Comparison of ENCODE assay signal across 8 cellular contexts in the genomic region with DNA sequence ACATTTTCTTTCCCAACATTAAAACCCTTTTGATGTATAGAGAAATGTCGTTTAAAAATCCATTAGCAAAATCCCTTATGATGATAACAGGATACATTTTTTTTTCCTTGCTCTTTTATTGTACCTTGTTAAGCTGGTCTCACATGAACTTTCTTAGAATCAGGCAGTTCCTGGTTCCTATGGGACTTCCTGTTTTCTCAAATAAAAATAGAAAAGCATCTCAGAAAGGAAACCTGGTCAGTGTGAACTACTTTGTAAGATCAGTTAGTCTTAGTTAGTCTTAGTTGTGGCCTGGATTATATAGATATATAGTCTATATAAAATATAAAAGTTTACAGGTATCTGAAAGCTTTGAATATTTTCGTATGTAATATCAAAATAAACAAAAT. TPM values are rescaled to one million over a fixed set of nuclear protein-coding genes. Genes with fewer than 3 reads are reported as not detected.
DNase-seq lines count a peak whose midpoint lies in the region; ATAC-seq lines count a peak whose summit lies in the region.

No MANE protein-coding gene starts in this region.

- H3K4me3 ChIP-seq in CD4-positive, CD25-positive, alpha-beta regulatory T cell (ENCODE audit: low read depth, low read length) = peak overlapping the region; percentile 58

- H3K27me3 ChIP-seq in CD4-positive, CD25-positive, alpha-beta regulatory T cell (ENCODE audit: control insufficient read depth, insufficient read depth, low read length) = no peaks in the 10 kb centered on the region

- no peaks in the 10 kb centered on the region for H3K9me3 Mint-ChIP-seq in CD4-positive, CD25-positive, alpha-beta regulatory T cell
- no peaks in the 10 kb centered on the region for H3K9me3 Mint-ChIP-seq in activated naive CD8-positive, alpha-beta T cell (ENCODE audit: low read depth)

- peaks cover 29 to 66% (median 52%) of the 10 kb centered on the region in 4 donors for H3K4me1 Mint-ChIP-seq in CD4-positive, CD25-positive, alpha-beta regulatory T cell
- H3K4me1 Mint-ChIP-seq in activated naive CD8-positive, alpha-beta T cell (ENCODE audit: low read depth) = peaks cover 72% of the 10 kb centered on the region

- peaks cover 14% of the 10 kb centered on the region for H3K36me3 Mint-ChIP-seq in CD4-positive, CD25-positive, alpha-beta regulatory T cell
- peaks cover 11% of the 10 kb centered on the region for H3K36me3 Mint-ChIP-seq in activated naive CD8-positive, alpha-beta T cell

- ATAC-seq in CD4-positive, CD25-positive, alpha-beta regulatory T cell (ENCODE audit: low read depth in 2 of 2) = peak; percentile 52 to 56
- ATAC-seq in GM19395 (IDR thresholded peaks at IDR 0.05; ENCODE audit: unreplicated experiment) = peak; percentile 87
- peak; percentile 91 for ATAC-seq in HG03342 (IDR thresholded peaks at IDR 0.05; ENCODE audit: unreplicated experiment)
- no peak for ATAC-seq in HG03045 (IDR thresholded peaks at IDR 0.05; ENCODE audit: unreplicated experiment)

- H3K36me3 ChIP-seq in CD4-positive, CD25-positive, alpha-beta regulatory T cell (ENCODE audit: control insufficient read depth, insufficient read depth, low read length) = peaks cover 4% of the 10 kb centered on the region

- H3K27me3 Mint-ChIP-seq in CD4-positive, CD25-positive, alpha-beta regulatory T cell = no peaks in the 10 kb centered on the region
- no peaks in the 10 kb centered on the region for H3K27me3 Mint-ChIP-seq in activated naive CD8-positive, alpha-beta T cell

- peak overlapping the region; percentile 57 for H3K27ac ChIP-seq in CD4-positive, CD25-positive, alpha-beta regulatory T cell (ENCODE audit: insufficient read depth, low read length, poor library complexity, severe bottlenecking)

- H3K27ac Mint-ChIP-seq in CD4-positive, CD25-positive, alpha-beta regulatory T cell = peak overlapping the region; percentile 21 to 92 (median 82)
- peak overlapping the region; percentile 95 for H3K27ac Mint-ChIP-seq in activated naive CD8-positive, alpha-beta T cell

- peak in 1 of 3 donors; percentile 66 for DNase-seq in CD4-positive, CD25-positive, alpha-beta regulatory T cell
- DNase-seq in hypothalamus (lab: John Stamatoyannopoulos, UW) (no peak), DMS79 treated with DMSO at 0.1 percent for 48 hours (lab: John Stamatoyannopoulos, UW) (no peak)
- DNase-seq in stimulated activated naive CD4-positive, alpha-beta T cell treated with Interleukin-2 at 50 U/mL for 16 hours (lab: John Stamatoyannopoulos, UW) = no peak

- H3K4me1 ChIP-seq in CD4-positive, CD25-positive, alpha-beta regulatory T cell (ENCODE audit: control insufficient read depth, insufficient read depth, low read length, poor library complexity, severe bottlenecking) = peaks cover 36% of the 10 kb centered on the region

- H3K4me3 Mint-ChIP-seq in CD4-positive, CD25-positive, alpha-beta regulatory T cell = peak overlapping the region; percentile 73 to 84 (median 80)
- H3K4me3 Mint-ChIP-seq in activated naive CD8-positive, alpha-beta T cell = peak overlapping the region; percentile 71

- no peaks in the 10 kb centered on the region for H3K9me3 ChIP-seq in CD4-positive, CD25-positive, alpha-beta regulatory T cell (ENCODE audit: control insufficient read depth in 2 of 2, low read length in 2 of 2)

RNA-seq across cellular contexts. Expression of a gene that starts 40.3 kb away (rescaled TPM):
- 68.9 TPM for total RNA-seq in CD4-positive, CD25-positive, alpha-beta regulatory T cell
- polyA plus RNA-seq in CD4-positive, CD25-positive, alpha-beta regulatory T cell = 10 to 100 TPM; 31.4 to 37.6 (median 35.9) TPM
